In the genomic region with DNA sequence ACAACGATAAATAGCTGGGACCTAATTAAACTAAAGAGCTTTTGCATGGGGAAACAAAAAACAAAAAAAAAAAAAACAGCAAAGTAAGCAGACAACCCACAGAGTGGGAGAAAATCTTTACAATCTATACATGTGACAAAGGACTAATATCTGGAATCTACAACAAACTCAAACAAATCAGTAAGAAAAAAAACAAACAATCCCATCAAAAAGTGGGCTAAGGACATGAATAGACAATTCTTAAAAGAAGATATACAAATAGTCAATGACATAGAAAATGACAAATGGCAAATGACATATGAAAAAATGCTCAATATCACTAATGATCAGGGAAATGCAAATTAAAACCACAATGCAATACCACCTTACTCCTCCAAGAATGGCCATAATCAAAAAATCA, we compare ENCODE assay signal across 3 cellular contexts. TPM values are rescaled to one million over a fixed set of nuclear protein-coding genes. Genes with fewer than 3 reads are reported as not detected.
DNase-seq lines count a peak whose midpoint lies in the region; ATAC-seq, FAIRE-seq and TF ChIP-seq lines count a peak whose summit lies in the region.
"Not testable (repeated sequence)": the region's sequence is repeated elsewhere in the genome, so short reads cannot be mapped to it uniquely, and the experiment has no call there.

No MANE protein-coding gene starts in this region.

- not testable (repeated sequence) for BruUV-seq in K562 (replicated peaks; lab: Mats Ljungman, UMichigan)

- H3K4me3 Mint-ChIP-seq in activated CD8-positive, alpha-beta T cell treated with anti-CD3 and anti-CD28 coated beads, Interleukin-2, amount 10 ng/mL, durations not matched to agents 7 days and 5 days: not testable (repeated sequence)

- H3K27ac ChIP-seq in HEK293 (ENCODE audit: extremely low read depth, low read depth, low read length); K562 (ENCODE audit: extremely low read depth, low read depth, low read length): not testable (repeated sequence)

- H3K27ac Mint-ChIP-seq in activated CD8-positive, alpha-beta T cell treated with anti-CD3 and anti-CD28 coated beads, Interleukin-2, amount 10 ng/mL, durations not matched to agents 7 days and 5 days: peak overlapping the region; percentile 13

- not testable (repeated sequence) for FAIRE-seq in K562 (lab: Jason Lieb, UNC)

- not testable (repeated sequence) for H3K9me3 Mint-ChIP-seq in activated CD8-positive, alpha-beta T cell treated with anti-CD3 and anti-CD28 coated beads, Interleukin-2, amount 10 ng/mL, durations not matched to agents 7 days and 5 days (ENCODE audit: insufficient read depth)

- not testable (repeated sequence) for H4K20me1 ChIP-seq in K562 (replicated peaks; ENCODE audit: control insufficient read depth, insufficient read depth, low read length)

- H3K4me3 ChIP-seq in HEK293 (ENCODE audit: low read depth, low read length); K562: not testable (repeated sequence)

- H3K79me2 ChIP-seq in K562 (ENCODE audit: control insufficient read depth, insufficient read depth, low read length): peaks cover 35% of the 10 kb centered on the region

- H3K4me1 Mint-ChIP-seq in activated CD8-positive, alpha-beta T cell treated with anti-CD3 and anti-CD28 coated beads, Interleukin-2, amount 10 ng/mL, durations not matched to agents 7 days and 5 days (ENCODE audit: low read depth): peaks cover 15% of the 10 kb centered on the region

- H3K36me3 Mint-ChIP-seq in activated CD8-positive, alpha-beta T cell treated with anti-CD3 and anti-CD28 coated beads, Interleukin-2, amount 10 ng/mL, durations not matched to agents 7 days and 5 days (ENCODE audit: low read depth): peaks cover 84% of the 10 kb centered on the region

- H3K36me3 ChIP-seq in HEK293 (ENCODE audit: control insufficient read depth in 2 of 2, insufficient read depth in 1 of 2, low read length in 2 of 2): peaks cover 30 to 71% of the 10 kb centered on the region in 2 experiments
- H3K36me3 ChIP-seq in K562 (ENCODE audit: control insufficient read depth, insufficient read depth, low read length): peaks cover 74% of the 10 kb centered on the region

- not testable (repeated sequence) for TF ChIP-seq CTCF in HEK293 (tag by site-specific recombination; IDR thresholded peaks at IDR 0.05); K562 (IDR thresholded peaks at IDR 0.05 in 2 of 3, conservative IDR thresholded peaks at IDR 0.05 in 1 of 3; ENCODE audit: insufficient read depth in 2 of 3, low read depth in 1 of 3, low read length in 3 of 3)

- CTCF ChIA-PET in HEK293 (lab: Yijun Ruan, JAX); K562 (lab: Yijun Ruan, JAX; ENCODE audit: low intra/inter-chr PET ratio): not testable (repeated sequence)
- CTCF ChIA-PET in activated CD8-positive, alpha-beta T cell treated with anti-CD3 and anti-CD28 coated beads, Interleukin-2, amount 10 ng/mL, durations not matched to agents 7 days and 5 days (lab: Charles Lee): interaction anchor here (0.7 kb wide), 1 partner anchor 12 kb away, joined by 3 read pairs; no protein-coding TSS in a partner anchor

- DNase-seq in activated CD8-positive, alpha-beta T cell treated with anti-CD3 and anti-CD28 coated beads, Interleukin-2, amount 10 ng/mL, durations not matched to agents 7 days and 5 days; K562 (ENCODE audit: extremely low read depth in 1 of 4, low spot score in 3 of 4): not testable (repeated sequence)

- H3K4me1 ChIP-seq in HEK293 (ENCODE audit: control insufficient read depth, insufficient read depth, low read length); K562 (replicated peaks in 1 of 2; ENCODE audit: control insufficient read depth in 2 of 2, insufficient read depth in 2 of 2, low read length in 2 of 2): not testable (repeated sequence)

- in situ Hi-C loops in K562 (cut with MboI): not testable (repeated sequence)

- TF ChIP-seq POLR2A in K562 (conservative IDR thresholded peaks at IDR 0.05): not testable (repeated sequence)

- not testable (repeated sequence) for H3K4me2 ChIP-seq in K562 (ENCODE audit: insufficient read depth, low read length)

- H3K9me1 ChIP-seq in K562 (ENCODE audit: control insufficient read depth, insufficient read depth, low read length): not testable (repeated sequence)

- intact Hi-C loops in K562 (cut with micrococcal nuclease): not testable (repeated sequence)

- ATAC-seq in activated CD8-positive, alpha-beta T cell treated with anti-CD3 and anti-CD28 coated beads, Interleukin-2, amount 10 ng/mL, durations not matched to agents 7 days and 5 days; K562: not testable (repeated sequence)

- H3K9ac ChIP-seq in K562 (ENCODE audit: insufficient read depth in 1 of 2, low read depth in 2 of 2, low read length in 2 of 2): not testable (repeated sequence)

- not testable (repeated sequence) for H3K27me3 ChIP-seq in K562 (ENCODE audit: control insufficient read depth in 2 of 2, insufficient read depth in 2 of 2, low read length in 2 of 2)

- POLR2A ChIA-PET in HEK293 (lab: Yijun Ruan, JAX): interaction anchor here (0.6 kb wide), 1 partner anchor 355 kb away, joined by 5 read pairs; no protein-coding TSS in a partner anchor
- POLR2A ChIA-PET in activated CD8-positive, alpha-beta T cell treated with anti-CD3 and anti-CD28 coated beads, Interleukin-2, amount 10 ng/mL, durations not matched to agents 7 days and 5 days (lab: Charles Lee); K562 (lab: Yijun Ruan, JAX): not testable (repeated sequence)

- 92% methylated on average over 1 of the region's 1 CpG for WGBS in K562 (ENCODE audit: insufficient coverage, low coverage, missing lambda C conversion rate)

- not testable (repeated sequence) for H3K27me3 Mint-ChIP-seq in activated CD8-positive, alpha-beta T cell treated with anti-CD3 and anti-CD28 coated beads, Interleukin-2, amount 10 ng/mL, durations not matched to agents 7 days and 5 days (ENCODE audit: low read depth)

- not testable (repeated sequence) for TF ChIP-seq RAD21 in K562 (CRISPR knock-in tag; conservative IDR thresholded peaks at IDR 0.05 in 1 of 2, IDR thresholded peaks at IDR 0.05 in 1 of 2)

- TF ChIP-seq EP300 in K562 (IDR thresholded peaks at IDR 0.05; ENCODE audit: low read length): not testable (repeated sequence)

- not testable (repeated sequence) for H3K9me3 ChIP-seq in HEK293 (ENCODE audit: control insufficient read depth, insufficient read depth, low read depth, low read length); K562 (replicated peaks; ENCODE audit: control insufficient read depth, insufficient read depth, low read depth, low read length)

- not testable (repeated sequence) for H2AFZ ChIP-seq in K562 (ENCODE audit: low read depth, low read length)

TF ChIP-seq in HEK293, 187 proteins besides CTCF, POLR2A, EP300 and RAD21:
- peak; percentile 92 for TF ChIP-seq ZNF558 (tag by site-specific recombination; IDR thresholded peaks at IDR 0.05)

TF ChIP-seq in K562, 482 proteins besides CTCF, POLR2A, EP300 and RAD21:
- TF ChIP-seq ZNF316 (IDR thresholded peaks at IDR 0.05): 0 out of 2 replicates have a peak, but pooled peaks have one; percentile 29

RNA-seq across cellular contexts. Expression of gene NDC1, which starts 21.5 kb away (rescaled TPM):
- 10 to 100 TPM; 27.8 to 28.6 TPM for total RNA-seq in activated CD8-positive, alpha-beta T cell treated with anti-CD3 and anti-CD28 coated beads, Interleukin-2, amount 10 ng/mL, durations not matched to agents 7 days and 5 days
- 90.8 and 103 TPM in 2 replicates for total RNA-seq in K562 (2011; cell fraction: chromatin; rRNA removed; ENCODE audit: low replicate concordance)
- total RNA-seq in K562 (2011; cell fraction: nucleolus; rRNA removed): 62.9 and 67.9 TPM in 2 replicates
- total RNA-seq in K562 (2011; cell fraction: nucleoplasm; rRNA removed): 112 and 149 TPM in 2 replicates
- 45.8 and 47.0 TPM in 2 replicates for total RNA-seq in K562 (2014; rRNA removed)
- 80.0 and 86.4 TPM in 2 replicates for total RNA-seq in K562 (2014; rRNA removed; fragmentation: Illumina TruSeq; extraction: Trizol)
- 71.9 and 74.7 TPM in 2 replicates for total RNA-seq in K562 (2015; rRNA removed; fragmentation: Illumina TruSeq; extraction: Trizol)
- total RNA-seq in K562 (2021): 64.5 and 74.2 TPM in 2 replicates
- polyA plus RNA-seq in K562 (2011; rRNA removed): 90.9 and 102 TPM in 2 replicates
- 51.9 and 99.8 TPM in 2 replicates for polyA plus RNA-seq in K562 (2011; cell fraction: cytosol; rRNA removed)
- polyA plus RNA-seq in K562 (2011; cell fraction: nucleus; rRNA removed): 26.4 and 44.3 TPM in 2 replicates
- 30.7 and 38.2 TPM in 2 replicates for polyA plus RNA-seq in K562 (2012)
- polyA plus RNA-seq in K562 (2014; fragmentation: Illumina TruSeq; extraction: Trizol): 58.9 and 66.4 TPM in 2 replicates
- 10 to 100 TPM; 26.9 to 46.8 TPM for polyA plus RNA-seq in K562 (2014; fragmentation: Nextera tagmentation; extraction: Ambion mirVana)
- polyA plus RNA-seq in K562 (2014; rRNA removed): 46.0 and 49.9 TPM in 2 replicates
- 151 and 183 TPM in 2 replicates for polyA minus RNA-seq in K562 (2011; rRNA and poly(A)+ RNA removed)
- polyA minus RNA-seq in K562 (2011; cell fraction: cytosol; rRNA and poly(A)+ RNA removed): 51.7 and 72.3 TPM in 2 replicates
- polyA minus RNA-seq in K562 (2011; cell fraction: nucleus; rRNA and poly(A)+ RNA removed): 25.2 and 47.9 TPM in 2 replicates
